Comparison of ENCODE assay signal across 14 cellular contexts in the genomic region with DNA sequence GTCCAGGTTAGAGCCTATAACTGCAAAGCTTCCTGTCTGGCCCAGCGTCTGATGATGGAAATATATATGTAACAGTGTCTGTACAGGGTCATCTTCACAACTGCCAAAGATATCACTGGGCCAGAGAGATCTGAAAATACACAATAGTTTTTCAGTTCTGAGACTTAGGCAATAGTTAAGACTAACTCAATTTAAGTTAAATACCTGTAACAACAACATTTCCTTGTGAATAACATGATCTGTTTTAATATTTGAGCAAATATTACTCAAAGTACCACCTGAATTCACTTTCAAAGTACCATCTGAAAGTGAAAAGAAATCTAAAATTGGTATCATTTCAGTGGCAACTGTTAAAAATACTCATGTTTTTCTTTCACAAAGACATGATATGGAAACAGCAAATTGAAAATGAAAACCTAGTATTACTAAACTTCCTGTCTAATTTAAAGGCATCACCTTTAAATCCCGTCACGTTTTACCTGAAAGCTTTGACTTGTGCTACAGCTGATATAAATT. TPM values are rescaled to one million over a fixed set of nuclear protein-coding genes. Genes with fewer than 3 reads are reported as not detected.
DNase-seq lines count a peak whose midpoint lies in the region; ATAC-seq and TF ChIP-seq lines count a peak whose summit lies in the region.
"Had no signal": no experiment of that assay in that cellular context is flagged by ENCODE, and none has a peak within 500 bp of the region (broad histone marks: within the 10 kb centered on the region; RNA-seq: fewer than 3 reads in every experiment).

No MANE protein-coding gene starts in this region.

- DNase-seq in OCI-LY7 (ENCODE audit: low spot score) (no peak), GM19238 (ENCODE audit: insufficient read length, low spot score) (no peak), GM10248 (ENCODE audit: extremely low spot score) (no peak), iPS-NIHi7 (ENCODE audit: extremely low spot score) (no peak)
- DNase-seq: heart left ventricle, NCI-H2081 treated with DMSO at 0.1 percent for 48 hours had no signal

- BruUV-seq in OCI-LY7 (replicated peaks; lab: Mats Ljungman, UMichigan) = no TSS peak

- no peak overlapping the region for H3K4me2 ChIP-seq in OCI-LY7 (ENCODE audit: low read length)

- POLR2A ChIA-PET in OCI-LY7 (lab: Charles Lee) (interaction anchor here (0.7 kb wide), 2 partner anchors 431 to 1015 kb away, joined by 3 to 5 read pairs; partner anchors contain the start of gene ATP10D), GM10248 (lab: Yijun Ruan, JAX) (no interaction called here)

- TF ChIP-seq CTCF in OCI-LY7 (conservative IDR thresholded peaks at IDR 0.05; ENCODE audit: low read length) = no peak
- TF ChIP-seq CTCF in GM10248 (IDR thresholded peaks at IDR 0.05; ENCODE audit: control extremely low read depth, extremely low read depth, low read depth, missing control alignments) = no peak

- no peak overlapping the region for H2AFZ ChIP-seq in OCI-LY7 (ENCODE audit: low read length)

- no peaks in the 10 kb centered on the region for H4K20me1 ChIP-seq in OCI-LY7 (ENCODE audit: insufficient read depth, low read length)

- ATAC-seq in GM18505 (IDR thresholded peaks at IDR 0.05; ENCODE audit: unreplicated experiment) (peak; percentile 77), GM19397 (IDR thresholded peaks at IDR 0.05; ENCODE audit: unreplicated experiment) (peak; percentile 79), HG02840 (IDR thresholded peaks at IDR 0.05; ENCODE audit: low FRiP score, unreplicated experiment) (peak; percentile 64), HG03469 (IDR thresholded peaks at IDR 0.05; ENCODE audit: unreplicated experiment) (peak; percentile 82)
- ATAC-seq: heart left ventricle had no signal

- peaks cover 36% of the 10 kb centered on the region for H3K36me3 ChIP-seq in OCI-LY7 (ENCODE audit: insufficient read depth, low read length)

- no peaks in the 10 kb centered on the region for H3K4me1 ChIP-seq in OCI-LY7 (ENCODE audit: insufficient read depth, low read length, poor library complexity, severe bottlenecking)
- H3K4me1 ChIP-seq: heart left ventricle had no signal

- H3K27ac ChIP-seq in OCI-LY7 (ENCODE audit: low read depth, low read length, poor library complexity, severe bottlenecking) = no peak overlapping the region
- H3K27ac ChIP-seq: C4-2B, heart left ventricle, thoracic aorta had no signal

- TF ChIP-seq POLR2A in GM18505 (IDR thresholded peaks at IDR 0.05; ENCODE audit: borderline replicate concordance, extremely low read depth, insufficient read depth, insufficient read length) = no peak

- H3K4me3 ChIP-seq in OCI-LY7 (ENCODE audit: low read depth, low read length, poor library complexity, severe bottlenecking) = no peak overlapping the region
- H3K4me3 ChIP-seq: heart left ventricle, thoracic aorta had no signal

- H3K79me2 ChIP-seq in OCI-LY7 (ENCODE audit: insufficient read depth, low read depth, low read length) = no peaks in the 10 kb centered on the region

- H3K9me2 ChIP-seq in OCI-LY7 (ENCODE audit: insufficient read depth, low read length) = no peaks in the 10 kb centered on the region

- no peaks in the 10 kb centered on the region for H3K9me3 ChIP-seq in OCI-LY7 (ENCODE audit: low read length)
- H3K9me3 ChIP-seq: heart left ventricle, thoracic aorta had no signal

- CTCF ChIA-PET in OCI-LY7 (lab: Charles Lee; ENCODE audit: unreplicated experiment) = no interaction called here
- CTCF ChIA-PET in GM10248 (lab: Yijun Ruan, JAX) = interaction anchor here (1.2 to 3.2 kb wide), 3 partner anchors 10 to 19 kb away, joined by 3 to 12 read pairs (median 7); no protein-coding TSS in a partner anchor

- intact Hi-C loops in OCI-LY7 (cut with micrococcal nuclease; ENCODE audit: unreplicated experiment) = no loop called here

RNA-seq across cellular contexts. Expression of gene ZAR1, which starts 9.6 kb away (rescaled TPM):
- total RNA-seq in OCI-LY7 (2014; rRNA removed; shearing (Covaris generic)) = not detected in 2 replicates
- not detected in 2 replicates for total RNA-seq in OCI-LY7 (2022)
- total RNA-seq: heart left ventricle, lung microvascular endothelial cell, posterior vena cava had no signal

RNA-seq across cellular contexts. Expression of gene SLC10A4, which starts 16.5 kb away (rescaled TPM):
- total RNA-seq in OCI-LY7 (2014; rRNA removed; shearing (Covaris generic)) = not detected in 2 replicates
- not detected in 2 replicates for total RNA-seq in OCI-LY7 (2022)
